Comparison of ENCODE assay signal across 8 cellular contexts in genomic region chr16:8868272-8869211, GRCh38. TPM values are rescaled to one million over a fixed set of nuclear protein-coding genes. Genes with fewer than 3 reads are reported as not detected.
A peak's percentile ranks its signal among the peaks of the same experiment; 100 is the strongest.
DNase-seq lines count a peak whose midpoint lies in the region; ATAC-seq and TF ChIP-seq lines count a peak whose summit lies in the region.

Gene CARHSP1, minus strand, starts transcription at chr16:8869006. Its CDS starts 9,678 bp downstream, at chr16:8859328.

- in situ Hi-C loops in GM13976 (cut with MboI; ENCODE audit: low sequenced_read_pairs, unreplicated experiment): no loop called here

- peak; percentile 57 to 81 for TF ChIP-seq POLR2A in adrenal gland (IDR thresholded peaks at IDR 0.05)
- peak; percentile 89 for TF ChIP-seq POLR2A in prostate gland (IDR thresholded peaks at IDR 0.05)

- H3K27me3 ChIP-seq in adrenal gland: no peaks in the 10 kb centered on the region
- no peaks in the 10 kb centered on the region for H3K27me3 ChIP-seq in heart right ventricle
- H3K27me3 ChIP-seq in prostate gland (replicated peaks; ENCODE audit: insufficient read depth): no peaks in the 10 kb centered on the region

- DNase-seq in GM13976 (ENCODE audit: low spot score): peak; percentile 98
- DNase-seq in NCI-H1436 treated with DMSO at 0.1 percent for 48 hours (lab: John Stamatoyannopoulos, UW): peak; percentile 59
- DNase-seq in T-helper 1 cell: peak; percentile 64 to 96 (median 73)
- peak; percentile 85 to 93 (median 87) for DNase-seq in adrenal gland
- peak; percentile 86 to 90 for DNase-seq in heart right ventricle
- DNase-seq in prostate gland (ENCODE audit: low spot score): peak; percentile 87

- no peaks in the 10 kb centered on the region for H3K36me3 ChIP-seq in adrenal gland (replicated peaks in 1 of 2)
- no peaks in the 10 kb centered on the region for H3K36me3 ChIP-seq in heart right ventricle
- no peaks in the 10 kb centered on the region for H3K36me3 ChIP-seq in prostate gland
- H3K36me3 ChIP-seq in urinary bladder (ENCODE audit: insufficient read depth): no peaks in the 10 kb centered on the region

- no peak for TF ChIP-seq CTCF in GM13976 (IDR thresholded peaks at IDR 0.05; ENCODE audit: borderline replicate concordance, control extremely low read depth, extremely low read depth, insufficient read depth, missing control alignments)
- no peak for TF ChIP-seq CTCF in adrenal gland (IDR thresholded peaks at IDR 0.05)
- no peak for TF ChIP-seq CTCF in heart right ventricle (IDR thresholded peaks at IDR 0.05)
- TF ChIP-seq CTCF in prostate gland (IDR thresholded peaks at IDR 0.05): peak in 1 of 4 experiments; percentile 7

- peak within 1 kb of the TSS; percentile 9 to 82 (median 66) for H3K4me3 ChIP-seq in adrenal gland
- H3K4me3 ChIP-seq in heart right ventricle: peak within 1 kb of the TSS; percentile 54 to 96 (median 78)
- H3K4me3 ChIP-seq in prostate gland: peak within 1 kb of the TSS; percentile 54 to 56
- H3K4me3 ChIP-seq in urinary bladder (ENCODE audit: low read depth, low read length): peak within 1 kb of the TSS; percentile 86

- intact Hi-C loops in adrenal gland (cut with DNase I): no loop called here
- intact Hi-C loops in heart right ventricle (cut with DNase I): loop anchor here in 5 of 10 donors (1.0 to 5.0 kb wide), 3 partner anchors 70 to 71 kb away; partner anchors contain the start of genes PMM2 (in 4 of the 5) and TMEM186 (in 4 of the 5)
- intact Hi-C loops in prostate gland (cut with DNase I): loop anchor here (5.0 kb wide), 2 partner anchors 71 to 191 kb away; partner anchors contain the start of genes PMM2 and TMEM186

- peak within 1 kb of the TSS; percentile 77 to 91 (median 83) for H3K27ac ChIP-seq in adrenal gland
- peak within 1 kb of the TSS; percentile 83 to 96 (median 86) for H3K27ac ChIP-seq in heart right ventricle
- H3K27ac ChIP-seq in prostate gland: peak within 1 kb of the TSS; percentile 66 to 78
- peak within 1 kb of the TSS; percentile 90 for H3K27ac ChIP-seq in urinary bladder (ENCODE audit: low read depth)

- H3K9me3 ChIP-seq in adrenal gland (replicated peaks in 1 of 3) (no peaks in the 10 kb centered on the region), heart right ventricle (no peaks in the 10 kb centered on the region), prostate gland (no peaks in the 10 kb centered on the region)

- peaks cover 49 to 52% of the 10 kb centered on the region in 2 donors for H3K4me1 ChIP-seq in adrenal gland (replicated peaks in 1 of 2)
- H3K4me1 ChIP-seq in heart right ventricle: peaks cover 22 to 64% (median 48%) of the 10 kb centered on the region in 9 donors
- peaks cover 11% of the 10 kb centered on the region for H3K4me1 ChIP-seq in prostate gland (replicated peaks)
- no peaks in the 10 kb centered on the region for H3K4me1 ChIP-seq in urinary bladder (ENCODE audit: insufficient read depth)

- WGBS in adrenal gland, 4 donors: 0 to 1% (median 0%) methylated on average over 1 to 92 of the region's 92 CpGs
- WGBS in heart right ventricle, 2 donors: 0 to 1% methylated on average over 81 to 92 of the region's 92 CpGs
- 1% methylated on average over 35 of the region's 92 CpGs for WGBS in prostate gland
- under 1% methylated on average over 92 of the region's 92 CpGs for WGBS in urinary bladder

- ATAC-seq in HG02840 (IDR thresholded peaks at IDR 0.05; ENCODE audit: low FRiP score, unreplicated experiment) (peak; percentile 69), heart right ventricle (peak; percentile 83 to 93 (median 89))

RNA-seq across cellular contexts. Expression of gene CARHSP1, which starts in this region (rescaled TPM):
- 100 to 1,000 TPM; 124 to 314 (median 200) TPM for total RNA-seq in adrenal gland
- polyA plus RNA-seq in adrenal gland: 100 to 1,000 TPM in 2 of 3 donors, 10 to 100 TPM in 1; 87.6 to 194 (median 171) TPM
- 10 to 100 TPM; 12.7 to 35.7 (median 24.8) TPM for total RNA-seq in heart right ventricle
- 10 to 100 TPM; 40.8 to 76.3 TPM for polyA plus RNA-seq in heart right ventricle
- total RNA-seq in prostate gland: 100 to 1,000 TPM in 1 of 2 donors, 10 to 100 TPM in 1; 51.0 to 146 TPM
- 62.1 TPM for total RNA-seq in urinary bladder
- 77.9 TPM for polyA plus RNA-seq in urinary bladder

Comparison
In these comparisons a context has a peak if more than half of its experiments do, and no peak if none do; other contexts are left out.
1. Peak in every context shown above with its lines: DNase-seq, ATAC-seq, H3K4me3 ChIP-seq and H3K27ac ChIP-seq.